ENCODE assay signal across 22 cellular contexts in genomic region chr7:127512587-127512986, GRCh38.
DNase-seq lines count a peak whose midpoint lies in the region; ATAC-seq, FAIRE-seq and TF ChIP-seq lines count a peak whose summit lies in the region.
"Had no signal": no experiment of that assay in that cellular context is flagged by ENCODE, and none has a peak within 500 bp of the region (broad histone marks: within the 10 kb centered on the region; RNA-seq: fewer than 3 reads in every experiment).

No MANE protein-coding gene starts in this region.

- peak; percentile 5 for DNase-seq in activated CD4-positive, alpha-beta T cell treated with anti-CD3 and anti-CD28 coated beads for 36 hours
- DNase-seq in activated CD4-positive, alpha-beta T cell treated with anti-CD3 and anti-CD28 coated beads, Interleukin-2, amount 10 ng/mL, durations not matched to agents 24 days and 14 days = no peak
- DNase-seq in H1 (ENCODE audit: low read depth in 1 of 2, low spot score in 2 of 2) (no peak), mesendoderm (peak; percentile 51), DMS79 treated with DMSO at 0.1 percent for 48 hours (lab: John Stamatoyannopoulos, UW) (no peak), Right ventricle myocardium inferior (ENCODE audit: missing footprints) (no peak)
- DNase-seq: Caco-2; CD4-positive, CD25-positive, alpha-beta regulatory T cell; CD8-positive, alpha-beta T cell; DMS153; EL; GDM1; GOT3; H7; HCEC 1CT had no signal

- no peak overlapping the region for H2BK20ac ChIP-seq in H1 (ENCODE audit: low read length)

- H3K9me3 Mint-ChIP-seq in activated CD4-positive, alpha-beta T cell treated with anti-CD3 and anti-CD28 coated beads for 36 hours (ENCODE audit: low read depth) = no peaks in the 10 kb centered on the region
- no peaks in the 10 kb centered on the region for H3K9me3 Mint-ChIP-seq in activated CD4-positive, alpha-beta T cell treated with anti-CD3 and anti-CD28 coated beads, Interleukin-2, amount 10 ng/mL, durations not matched to agents 24 days and 14 days
- H3K9me3 Mint-ChIP-seq: CD8-positive, alpha-beta T cell had no signal

- 78% methylated on average over 5 of the region's 5 CpGs; no CpG with 5 or more reads in 1 of the 2 experiments for WGBS in H1 (ENCODE audit: extremely low coverage in 1 of 2, insufficient coverage in 1 of 2, insufficient read length in 1 of 2, insufficient replicate concordance in 2 of 2, low coverage in 1 of 2, low lambda C conversion rate in 2 of 2, missing lambda C conversion rate in 1 of 2), 2 experiments
- WGBS in mesendoderm (ENCODE audit: extremely low coverage, insufficient coverage, low lambda C conversion rate) = no CpG with 5 or more reads among the region's 5 CpGs

- no peak overlapping the region for H4K5ac ChIP-seq in H1 (ENCODE audit: insufficient read length, low read depth, low read length)
- H4K5ac ChIP-seq in mesendoderm (ENCODE audit: low read length) = no peak overlapping the region

- H2BK120ac ChIP-seq in H1 (replicated peaks; ENCODE audit: low read depth, low read length) = no peak overlapping the region
- no peak overlapping the region for H2BK120ac ChIP-seq in mesendoderm (ENCODE audit: low read depth, low read length)

- no peak for TF ChIP-seq CTCF in H1 (IDR thresholded peaks at IDR 0.05; ENCODE audit: control extremely low read depth in 1 of 3, insufficient read depth in 1 of 3, low read depth in 1 of 3, low read length in 3 of 3)

- no peak overlapping the region for H2AFZ ChIP-seq in H1 (ENCODE audit: low read length)

- H3K79me2 ChIP-seq in H1 (ENCODE audit: control insufficient read depth in 1 of 2, insufficient read depth in 2 of 2, low read length in 2 of 2) (no peaks in the 10 kb centered on the region), mesendoderm (ENCODE audit: control insufficient read depth, insufficient read depth, low read length) (no peaks in the 10 kb centered on the region)

- H3K36me3 Mint-ChIP-seq in activated CD4-positive, alpha-beta T cell treated with anti-CD3 and anti-CD28 coated beads for 36 hours (ENCODE audit: low read depth) = no peaks in the 10 kb centered on the region
- no peaks in the 10 kb centered on the region for H3K36me3 Mint-ChIP-seq in activated CD4-positive, alpha-beta T cell treated with anti-CD3 and anti-CD28 coated beads, Interleukin-2, amount 10 ng/mL, durations not matched to agents 24 days and 14 days (ENCODE audit: low read depth)
- H3K36me3 Mint-ChIP-seq: CD4-positive, CD25-positive, alpha-beta regulatory T cell; CD8-positive, alpha-beta T cell had no signal

- no peak overlapping the region for H3K27ac ChIP-seq in H1 (ENCODE audit: low read depth, low read length)
- H3K27ac ChIP-seq in mesendoderm (ENCODE audit: low read depth, low read length) = no peak overlapping the region
- H3K27ac ChIP-seq: 22Rv1, BLaER1, C4-2B had no signal

- no peaks in the 10 kb centered on the region for H3K4me1 Mint-ChIP-seq in activated CD4-positive, alpha-beta T cell treated with anti-CD3 and anti-CD28 coated beads for 36 hours
- H3K4me1 Mint-ChIP-seq in activated CD4-positive, alpha-beta T cell treated with anti-CD3 and anti-CD28 coated beads, Interleukin-2, amount 10 ng/mL, durations not matched to agents 24 days and 14 days = no peaks in the 10 kb centered on the region
- H3K4me1 Mint-ChIP-seq: B cell; CD4-positive, CD25-positive, alpha-beta regulatory T cell had no signal

- H3K23me2 ChIP-seq in H1 (ENCODE audit: low read depth, low read length) = no peaks in the 10 kb centered on the region

- H3K56ac ChIP-seq in H1 (replicated peaks; ENCODE audit: insufficient read length, low read depth, low read length) (no peak overlapping the region), mesendoderm (ENCODE audit: low read length) (no peak overlapping the region)

- H3K27me3 Mint-ChIP-seq in activated CD4-positive, alpha-beta T cell treated with anti-CD3 and anti-CD28 coated beads for 36 hours = peaks cover 8% of the 10 kb centered on the region
- H3K27me3 Mint-ChIP-seq in activated CD4-positive, alpha-beta T cell treated with anti-CD3 and anti-CD28 coated beads, Interleukin-2, amount 10 ng/mL, durations not matched to agents 24 days and 14 days = peaks cover 28% of the 10 kb centered on the region

- no peaks in the 10 kb centered on the region for H3K9me3 ChIP-seq in H1 (ENCODE audit: insufficient read depth in 2 of 2, low read depth in 1 of 2, low read length in 1 of 2)
- H3K9me3 ChIP-seq: BLaER1, Caco-2 had no signal

- H3K18ac ChIP-seq in H1 (ENCODE audit: extremely low read depth, low read length) = no peak overlapping the region
- H3K18ac ChIP-seq in mesendoderm (ENCODE audit: low read length) = no peak overlapping the region

- H3K4me2 ChIP-seq in H1 (ENCODE audit: insufficient read depth in 1 of 2, low read depth in 2 of 2, low read length in 2 of 2) (no peak overlapping the region), mesendoderm (ENCODE audit: low read length) (no peak overlapping the region)
- H3K4me2 ChIP-seq: BLaER1 had no signal

- H2AK5ac ChIP-seq in H1 (ENCODE audit: low read depth, low read length) = no peak overlapping the region
- no peak overlapping the region for H2AK5ac ChIP-seq in mesendoderm (ENCODE audit: low read length)

- no peaks in the 10 kb centered on the region for H3K79me1 ChIP-seq in H1 (ENCODE audit: low read depth, low read length)
- H3K79me1 ChIP-seq in mesendoderm (ENCODE audit: low read length) = no peaks in the 10 kb centered on the region

- H3K27ac Mint-ChIP-seq in activated CD4-positive, alpha-beta T cell treated with anti-CD3 and anti-CD28 coated beads for 36 hours = no peak overlapping the region
- H3K27ac Mint-ChIP-seq in activated CD4-positive, alpha-beta T cell treated with anti-CD3 and anti-CD28 coated beads, Interleukin-2, amount 10 ng/mL, durations not matched to agents 24 days and 14 days = no peak overlapping the region
- H3K27ac Mint-ChIP-seq: B cell; CD8-positive, alpha-beta T cell had no signal

- TF ChIP-seq POLR2A in H1 (IDR thresholded peaks at IDR 0.05; ENCODE audit: control extremely low read depth in 1 of 2, low read depth in 2 of 2, low read length in 2 of 2) = no peak

- no peaks in the 10 kb centered on the region for H3K36me3 ChIP-seq in H1 (ENCODE audit: control insufficient read depth in 2 of 4, insufficient read depth in 4 of 4, low read length in 3 of 4)
- H3K36me3 ChIP-seq in mesendoderm (ENCODE audit: control insufficient read depth, insufficient read depth, low read length) = no peaks in the 10 kb centered on the region
- H3K36me3 ChIP-seq: BLaER1 had no signal

- H2BK15ac ChIP-seq in H1 (ENCODE audit: low read length) = no peak overlapping the region
- H2BK15ac ChIP-seq in mesendoderm (replicated peaks; ENCODE audit: low read depth) = no peak overlapping the region

- H3K4me1 ChIP-seq in H1 (replicated peaks in 1 of 4; ENCODE audit: control insufficient read depth in 3 of 4, insufficient read depth in 4 of 4, low read length in 3 of 4) (no peaks in the 10 kb centered on the region; a peak in 1 of 7 replicates), mesendoderm (ENCODE audit: control insufficient read depth, low read depth, low read length) (no peaks in the 10 kb centered on the region)
- H3K4me1 ChIP-seq: BLaER1, Caco-2 had no signal

- CTCF ChIA-PET in activated CD4-positive, alpha-beta T cell treated with anti-CD3 and anti-CD28 coated beads for 36 hours (lab: Charles Lee) = no interaction called here
- CTCF ChIA-PET in H1 (lab: Charles Lee; ENCODE audit: partially characterized antibody) = no interaction called here

- H2BK12ac ChIP-seq in H1 (ENCODE audit: low read depth, low read length) = no peak overlapping the region

- POLR2A ChIA-PET in activated CD4-positive, alpha-beta T cell treated with anti-CD3 and anti-CD28 coated beads for 36 hours (lab: Charles Lee) = no interaction called here
- POLR2A ChIA-PET in H1 (lab: Charles Lee; ENCODE audit: partially characterized antibody) = no interaction called here

- H2BK5ac ChIP-seq in H1 (ENCODE audit: low read depth, low read length) (no peak overlapping the region), mesendoderm (ENCODE audit: low read length) (no peak overlapping the region)

- H3K27me3 ChIP-seq in H1 (replicated peaks in 1 of 4; ENCODE audit: control insufficient read depth in 3 of 4, extremely low read depth in 1 of 4, insufficient read depth in 3 of 4, low read length in 3 of 4) = no peaks in the 10 kb centered on the region; a peak in 3 of 7 replicates
- H3K27me3 ChIP-seq in mesendoderm (ENCODE audit: insufficient read depth, low read length, poor library complexity) = no peaks in the 10 kb centered on the region
- H3K27me3 ChIP-seq: BLaER1 had no signal

- no peak overlapping the region for H3K23ac ChIP-seq in H1 (ENCODE audit: insufficient read length)
- no peak overlapping the region for H3K23ac ChIP-seq in mesendoderm (ENCODE audit: low read length)

- H4K8ac ChIP-seq in H1 (ENCODE audit: extremely low read depth, insufficient read depth, low read length) (no peak overlapping the region), mesendoderm (ENCODE audit: low read depth, low read length) (no peak overlapping the region)

- no peak for TF ChIP-seq RAD21 in H1 (IDR thresholded peaks at IDR 0.05 in 1 of 2, conservative IDR thresholded peaks at IDR 0.05 in 1 of 2; ENCODE audit: low read depth in 2 of 2, low read length in 2 of 2)

- H3K9ac ChIP-seq in H1 (replicated peaks in 1 of 4; ENCODE audit: extremely low read depth in 1 of 4, low read depth in 3 of 4, low read length in 3 of 4) = no peak overlapping the region
- H3K9ac ChIP-seq in mesendoderm (ENCODE audit: low read length) = no peak overlapping the region
- H3K9ac ChIP-seq: BLaER1 had no signal

- FAIRE-seq in H1 (lab: Jason Lieb, UNC) = peak; percentile 28
- FAIRE-seq: A204.1, GM12878, GM19239 had no signal

- no peak overlapping the region for H4K91ac ChIP-seq in H1 (replicated peaks; ENCODE audit: insufficient read length, low read length)

- H3K4me3 ChIP-seq in H1 (ENCODE audit: extremely low read depth in 1 of 4, insufficient read depth in 2 of 4, low read depth in 3 of 4, low read length in 4 of 4) (no peak overlapping the region), mesendoderm (ENCODE audit: low read length) (no peak overlapping the region)
- H3K4me3 ChIP-seq: BLaER1, GM12878 had no signal

- ATAC-seq in activated CD4-positive, alpha-beta T cell treated with anti-CD3 and anti-CD28 coated beads for 36 hours = no peak
- ATAC-seq in Right ventricle myocardium inferior = no peak
- ATAC-seq: CD8-positive, alpha-beta T cell; GM12878 had no signal

- TF ChIP-seq EP300 in H1 (IDR thresholded peaks at IDR 0.05; ENCODE audit: borderline replicate concordance in 1 of 2, low read depth in 2 of 2, low read length in 2 of 2) = no peak

- H3K4ac ChIP-seq in H1 (replicated peaks; ENCODE audit: insufficient read length, low read depth, low read length) (no peak overlapping the region), mesendoderm (ENCODE audit: low read depth, low read length) (no peak overlapping the region)

- intact Hi-C loops in activated CD4-positive, alpha-beta T cell treated with anti-CD3 and anti-CD28 coated beads for 36 hours (cut with DNase I, micrococcal nuclease) = loop anchor here in 1 of 2 experiments (5.0 kb wide), 1 partner anchor 710 kb away; no protein-coding TSS in a partner anchor
- intact Hi-C loops in activated CD4-positive, alpha-beta T cell treated with anti-CD3 and anti-CD28 coated beads, Interleukin-2, amount 10 ng/mL, durations not matched to agents 24 days and 14 days (cut with micrococcal nuclease) = no loop called here
- intact Hi-C loops in Right ventricle myocardium inferior (cut with DNase I) = no loop called here

- H4K20me1 ChIP-seq in H1 (replicated peaks in 1 of 2; ENCODE audit: control insufficient read depth in 1 of 2, insufficient read depth in 2 of 2, low read length in 2 of 2) = no peaks in the 10 kb centered on the region
- H4K20me1 ChIP-seq: BLaER1 had no signal

- H3K4me3 Mint-ChIP-seq in activated CD4-positive, alpha-beta T cell treated with anti-CD3 and anti-CD28 coated beads for 36 hours = no peak overlapping the region
- H3K4me3 Mint-ChIP-seq in activated CD4-positive, alpha-beta T cell treated with anti-CD3 and anti-CD28 coated beads, Interleukin-2, amount 10 ng/mL, durations not matched to agents 24 days and 14 days = no peak overlapping the region
- H3K4me3 Mint-ChIP-seq: B cell; CD4-positive, CD25-positive, alpha-beta regulatory T cell; CD8-positive, alpha-beta T cell had no signal

- no peak overlapping the region for H3K14ac ChIP-seq in H1 (ENCODE audit: insufficient read length)

Comparison
In these comparisons a context has a peak if more than half of its experiments do, and no peak if none do; other contexts are left out.
1. DNase-seq: peak in activated CD4-positive, alpha-beta T cell treated with anti-CD3 and anti-CD28 coated beads for 36 hours (single experiment) and mesendoderm (single experiment); none in activated CD4-positive, alpha-beta T cell treated with anti-CD3 and anti-CD28 coated beads, Interleukin-2, amount 10 ng/mL, durations not matched to agents 24 days and 14 days (single experiment), H1 (0 of 2), DMS79 treated with DMSO at 0.1 percent for 48 hours (single experiment) and Right ventricle myocardium inferior (single experiment).